24 cellular contexts compared by ENCODE assay signal in the genomic region with DNA sequence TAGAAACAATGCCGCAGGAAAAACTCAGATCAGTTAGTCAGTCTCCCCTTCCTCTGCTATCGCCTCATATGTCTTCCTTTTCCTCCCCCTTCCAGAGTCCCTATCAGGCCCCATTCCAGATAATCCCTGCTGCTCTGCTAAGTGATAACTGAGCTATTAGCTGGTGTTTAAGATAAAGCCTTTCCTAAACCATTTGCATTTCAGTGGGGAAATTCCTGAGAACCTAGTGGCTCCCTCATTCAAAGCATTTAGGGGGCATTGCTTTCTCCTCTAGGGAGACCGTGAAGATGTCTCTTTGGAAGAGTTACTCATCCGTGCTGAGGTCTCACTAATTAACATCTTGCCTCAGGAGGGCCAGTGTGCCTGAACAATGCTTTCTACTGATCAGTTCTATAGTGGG.
DNase-seq lines count a peak whose midpoint lies in the region; ATAC-seq and TF ChIP-seq lines count a peak whose summit lies in the region.
"Had no signal": no experiment of that assay in that cellular context is flagged by ENCODE, and none has a peak within 500 bp of the region (broad histone marks: within the 10 kb centered on the region; RNA-seq: fewer than 3 reads in every experiment).

No MANE protein-coding gene starts in this region.

- peaks cover 5% of the 10 kb centered on the region for H3K27me3 Mint-ChIP-seq in GM23338 (ENCODE audit: insufficient read depth, low read depth, poor library complexity)
- peaks cover 3% of the 10 kb centered on the region; the same call in 1 of the 2 replicates for H3K27me3 Mint-ChIP-seq in WTC11 (ENCODE audit: low read depth)
- no peaks in the 10 kb centered on the region for H3K27me3 Mint-ChIP-seq in neural progenitor cell (ENCODE audit: insufficient read depth, low read depth)

- ATAC-seq in GM23338 (peak; percentile 87), WTC11 (peak; percentile 79), HG03520 (IDR thresholded peaks at IDR 0.05; ENCODE audit: unreplicated experiment) (no peak), GM18907 (IDR thresholded peaks at IDR 0.05; ENCODE audit: unreplicated experiment) (no peak)
- ATAC-seq: PC-3 had no signal

- H3K4me2 ChIP-seq in GM23338, result no peak overlapping the region
- no peak overlapping the region for H3K4me2 ChIP-seq in neural progenitor cell

- no peaks in the 10 kb centered on the region for H3K27me3 ChIP-seq in GM23338 (ENCODE audit: insufficient read depth)
- no peaks in the 10 kb centered on the region for H3K27me3 ChIP-seq in iPS-20b (ENCODE audit: insufficient read depth, low read length)
- no peaks in the 10 kb centered on the region for H3K27me3 ChIP-seq in neural progenitor cell

- CTCF ChIA-PET in WTC11 (lab: Charles Lee), result interaction anchor here (1.1 kb wide), 1 partner anchor 81 kb away, joined by 3 read pairs; no protein-coding TSS in a partner anchor

- no peaks in the 10 kb centered on the region for H3K9me3 Mint-ChIP-seq in GM23338
- H3K9me3 Mint-ChIP-seq in WTC11, result peaks cover 24% of the 10 kb centered on the region
- H3K9me3 Mint-ChIP-seq in neural progenitor cell, result no peaks in the 10 kb centered on the region

- H3K36me3 ChIP-seq in GM23338 (ENCODE audit: insufficient read depth) (no peaks in the 10 kb centered on the region), iPS-20b (ENCODE audit: insufficient read depth, low read depth, low read length) (no peaks in the 10 kb centered on the region), neural progenitor cell (no peaks in the 10 kb centered on the region)

- H3K4me3 Mint-ChIP-seq in GM23338 (no peak overlapping the region), WTC11 (no peak overlapping the region), neural progenitor cell (no peak overlapping the region)
- H3K4me3 Mint-ChIP-seq: B cell, CD14-positive monocyte, HFFc6 had no signal

- H3K79me2 ChIP-seq in GM23338 (replicated peaks; ENCODE audit: insufficient read depth) (no peaks in the 10 kb centered on the region), neural progenitor cell (ENCODE audit: low read depth) (no peaks in the 10 kb centered on the region)

- peak overlapping the region; percentile 53; the same call in 1 of the 2 replicates for H3K27ac Mint-ChIP-seq in GM23338
- peak overlapping the region; percentile 56 for H3K27ac Mint-ChIP-seq in WTC11
- no peak overlapping the region for H3K27ac Mint-ChIP-seq in neural progenitor cell
- H3K27ac Mint-ChIP-seq: B cell, CD14-positive monocyte, HFFc6 had no signal

- intact Hi-C loops in posterior cingulate gyrus (cut with DNase I), result no loop called here

- no peaks in the 10 kb centered on the region for H3K9me3 ChIP-seq in iPS-20b (ENCODE audit: insufficient read depth, low read depth, low read length)
- no peaks in the 10 kb centered on the region for H3K9me3 ChIP-seq in neural progenitor cell (ENCODE audit: low read depth)

- H3K4me1 ChIP-seq in GM23338 (ENCODE audit: insufficient read depth) (peaks cover 14% of the 10 kb centered on the region), iPS-20b (ENCODE audit: insufficient read depth, low read length) (peaks cover 8% of the 10 kb centered on the region; the same call in 1 of the 2 replicates), neural progenitor cell (peaks cover 13% of the 10 kb centered on the region)

- peaks cover 7% of the 10 kb centered on the region; the same call in 1 of the 2 replicates for H3K9me2 ChIP-seq in GM23338 (ENCODE audit: insufficient read depth)

- no peaks in the 10 kb centered on the region for H3F3A ChIP-seq in GM23338 (replicated peaks; ENCODE audit: low read depth)
- peaks cover 33% of the 10 kb centered on the region for H3F3A ChIP-seq in neural progenitor cell (ENCODE audit: low read depth)

- H4K20me1 ChIP-seq in GM23338 (replicated peaks; ENCODE audit: insufficient read depth), result no peaks in the 10 kb centered on the region
- no peaks in the 10 kb centered on the region for H4K20me1 ChIP-seq in neural progenitor cell (ENCODE audit: low read depth)

- H3K4me3 ChIP-seq in GM23338, result no peak overlapping the region
- 0 out of 2 replicates have a peak overlapping the region, but pooled peaks have one; percentile 9 for H3K4me3 ChIP-seq in iPS-20b (ENCODE audit: low read length)
- H3K4me3 ChIP-seq in neural progenitor cell, result no peak overlapping the region
- H3K4me3 ChIP-seq: SK-N-MC had no signal

- H3K9ac ChIP-seq in iPS-20b (ENCODE audit: low read depth, low read length) (no peak overlapping the region), neural progenitor cell (no peak overlapping the region)

- peak; percentile 51 for DNase-seq in GM23338 (ENCODE audit: low spot score)
- DNase-seq in WTC11 (ENCODE audit: low spot score), result no peak
- peak; percentile 66 for DNase-seq in neural progenitor cell (ENCODE audit: low spot score)
- no peak for DNase-seq in posterior cingulate gyrus
- DNase-seq: DMS53, GF-D8, H7, HFFc6, IMR-90, NCI-H1105, NCI-H146, NCI-H2029 treated with DMSO at 0.1 percent for 48 hours, NCI-H2171 treated with DMSO at 0.1 percent for 48 hours, NCI-H524 treated with DMSO at 0.1 percent for 48 hours, PC-3, RPMI8226, SHP77 had no signal

- H3K4me1 Mint-ChIP-seq in GM23338 (peaks cover 34% of the 10 kb centered on the region), WTC11 (peaks cover 40% of the 10 kb centered on the region), neural progenitor cell (peaks cover 14% of the 10 kb centered on the region)
- H3K4me1 Mint-ChIP-seq: B cell, CD14-positive monocyte had no signal

- H3K27ac ChIP-seq in GM23338 (ENCODE audit: low read depth) (no peak overlapping the region), iPS-20b (ENCODE audit: low read length) (no peak overlapping the region), neural progenitor cell (peak overlapping the region; percentile 12)
- H3K27ac ChIP-seq: HL-60, SK-N-MC had no signal

- TF ChIP-seq CTCF in GM23338 (conservative IDR thresholded peaks at IDR 0.05; ENCODE audit: low read depth in 2 of 2), result no peak
- TF ChIP-seq CTCF in WTC11 (IDR thresholded peaks at IDR 0.05), result no peak
- no peak for TF ChIP-seq CTCF in neural progenitor cell (IDR thresholded peaks at IDR 0.05)

- no peaks in the 10 kb centered on the region for H3K36me3 Mint-ChIP-seq in GM23338 (ENCODE audit: low read depth)
- no peaks in the 10 kb centered on the region for H3K36me3 Mint-ChIP-seq in WTC11
- no peaks in the 10 kb centered on the region for H3K36me3 Mint-ChIP-seq in neural progenitor cell
- H3K36me3 Mint-ChIP-seq: CD14-positive monocyte had no signal

- POLR2A ChIA-PET in WTC11 (lab: Charles Lee), result no interaction called here

- H2AFZ ChIP-seq in GM23338 (no peak overlapping the region), neural progenitor cell (replicated peaks) (no peak overlapping the region)

TF ChIP-seq in GM23338, 12 proteins besides CTCF, POLR2A, EP300 and RAD21 (continues in another document):
- TF ChIP-seq CREB1 (CRISPR knock-in tag; IDR thresholded peaks at IDR 0.05; ENCODE audit: low read depth) (no peak), STAT1 (IDR thresholded peaks at IDR 0.05; ENCODE audit: unreplicated experiment) (no peak), ZNF331 (CRISPR knock-in tag; IDR thresholded peaks at IDR 0.05; ENCODE audit: low read depth) (no peak)

TF ChIP-seq in WTC11, 78 proteins besides CTCF, POLR2A, EP300 and RAD21 (continues in another document):
- TF ChIP-seq GRHL2 (CRISPR knock-in tag; IDR thresholded peaks at IDR 0.05; ENCODE audit: insufficient replicate concordance, severe bottlenecking), result no peak
- no peak for TF ChIP-seq OVOL2 (CRISPR knock-in tag; IDR thresholded peaks at IDR 0.05; ENCODE audit: borderline replicate concordance)
- TF ChIP-seq GTF2I (CRISPR knock-in tag; conservative IDR thresholded peaks at IDR 0.05), result no peak
- TF ChIP-seq, protein P1, sequence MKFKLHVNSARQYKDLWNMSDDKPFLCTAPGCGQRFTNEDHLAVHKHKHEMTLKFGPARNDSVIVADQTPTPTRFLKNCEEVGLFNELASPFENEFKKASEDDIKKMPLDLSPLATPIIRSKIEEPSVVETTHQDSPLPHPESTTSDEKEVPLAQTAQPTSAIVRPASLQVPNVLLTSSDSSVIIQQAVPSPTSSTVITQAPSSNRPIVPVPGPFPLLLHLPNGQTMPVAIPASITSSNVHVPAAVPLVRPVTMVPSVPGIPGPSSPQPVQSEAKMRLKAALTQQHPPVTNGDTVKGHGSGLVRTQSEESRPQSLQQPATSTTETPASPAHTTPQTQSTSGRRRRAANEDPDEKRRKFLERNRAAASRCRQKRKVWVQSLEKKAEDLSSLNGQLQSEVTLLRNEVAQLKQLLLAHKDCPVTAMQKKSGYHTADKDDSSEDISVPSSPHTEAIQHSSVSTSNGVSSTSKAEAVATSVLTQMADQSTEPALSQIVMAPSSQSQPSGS (CRISPR knock-in tag; IDR thresholded peaks at IDR 0.05; ENCODE audit: borderline replicate concordance, low read depth), result no peak
- TF ChIP-seq, protein P2, sequence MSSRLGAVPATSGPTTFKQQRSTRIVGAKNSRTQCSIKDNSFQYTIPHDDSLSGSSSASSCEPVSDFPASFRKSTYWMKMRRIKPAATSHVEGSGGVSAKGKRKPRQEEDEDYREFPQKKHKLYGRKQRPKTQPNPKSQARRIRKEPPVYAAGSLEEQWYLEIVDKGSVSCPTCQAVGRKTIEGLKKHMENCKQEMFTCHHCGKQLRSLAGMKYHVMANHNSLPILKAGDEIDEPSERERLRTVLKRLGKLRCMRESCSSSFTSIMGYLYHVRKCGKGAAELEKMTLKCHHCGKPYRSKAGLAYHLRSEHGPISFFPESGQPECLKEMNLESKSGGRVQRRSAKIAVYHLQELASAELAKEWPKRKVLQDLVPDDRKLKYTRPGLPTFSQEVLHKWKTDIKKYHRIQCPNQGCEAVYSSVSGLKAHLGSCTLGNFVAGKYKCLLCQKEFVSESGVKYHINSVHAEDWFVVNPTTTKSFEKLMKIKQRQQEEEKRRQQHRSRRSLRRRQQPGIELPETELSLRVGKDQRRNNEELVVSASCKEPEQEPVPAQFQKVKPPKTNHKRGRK (CRISPR knock-in tag; IDR thresholded peaks at IDR 0.05; ENCODE audit: borderline replicate concordance), result no peak
- TF ChIP-seq NR3C1 (CRISPR knock-in tag; conservative IDR thresholded peaks at IDR 0.05; ENCODE audit: low read depth), result no peak
- no peak for TF ChIP-seq SP1 (CRISPR knock-in tag; conservative IDR thresholded peaks at IDR 0.05)
- TF ChIP-seq, protein P3, sequence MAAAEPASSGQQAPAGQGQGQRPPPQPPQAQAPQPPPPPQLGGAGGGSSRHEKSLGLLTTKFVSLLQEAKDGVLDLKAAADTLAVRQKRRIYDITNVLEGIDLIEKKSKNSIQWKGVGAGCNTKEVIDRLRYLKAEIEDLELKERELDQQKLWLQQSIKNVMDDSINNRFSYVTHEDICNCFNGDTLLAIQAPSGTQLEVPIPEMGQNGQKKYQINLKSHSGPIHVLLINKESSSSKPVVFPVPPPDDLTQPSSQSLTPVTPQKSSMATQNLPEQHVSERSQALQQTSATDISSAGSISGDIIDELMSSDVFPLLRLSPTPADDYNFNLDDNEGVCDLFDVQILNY (CRISPR knock-in tag; IDR thresholded peaks at IDR 0.05), result no peak
- no peak for TF ChIP-seq ZNF219 (CRISPR knock-in tag; IDR thresholded peaks at IDR 0.05; ENCODE audit: borderline replicate concordance)
- TF ChIP-seq CBFB (CRISPR knock-in tag; IDR thresholded peaks at IDR 0.05; ENCODE audit: low read depth), result no peak
- no peak for TF ChIP-seq TEAD1 (CRISPR knock-in tag; IDR thresholded peaks at IDR 0.05)
- no peak for TF ChIP-seq FOXJ3 (CRISPR knock-in tag; IDR thresholded peaks at IDR 0.05; ENCODE audit: borderline replicate concordance)

Comparison
In these comparisons a context has a peak if more than half of its experiments do, and no peak if none do; other contexts are left out.
1. ATAC-seq: peak in GM23338 (single experiment) and WTC11 (single experiment); none in HG03520 (single experiment) and GM18907 (single experiment).
2. DNase-seq: peak in GM23338 (single experiment) and neural progenitor cell (single experiment); none in WTC11 (single experiment) and posterior cingulate gyrus (0 of 10).